In genomic region chr17:35239823-35240222, GRCh38 we compare ENCODE assay signal across 17 cellular contexts. TPM values are rescaled to one million over a fixed set of nuclear protein-coding genes. Genes with fewer than 3 reads are reported as not detected.
DNase-seq lines count a peak whose midpoint lies in the region.
"Had no signal": no experiment of that assay in that cellular context is flagged by ENCODE, and none has a peak within 500 bp of the region (broad histone marks: within the 10 kb centered on the region; RNA-seq: fewer than 3 reads in every experiment).

No MANE protein-coding gene starts in this region.

- H3K9me3 Mint-ChIP-seq in activated naive CD4-positive, alpha-beta T cell treated with anti-CD3 and anti-CD28 coated beads, Interleukin-2, amount 10 ng/mL, durations not matched to agents 7 days and 5 days = peaks cover 28% of the 10 kb centered on the region
- H3K9me3 Mint-ChIP-seq in activated T-helper 1 cell treated with anti-CD3 and anti-CD28 coated beads, Interleukin-12 subunit alpha, Interleukin-12 subunit beta, Interleukin-2, Interleukin-4 antibody, amounts not matched to agents 30 ng/mL and 10 ng/mL and 1 ng/mL, durations not matched to agents 14 hours and 24 hours and 36 hours = no peaks in the 10 kb centered on the region

- no peak overlapping the region for H3K18ac ChIP-seq in mesenchymal stem cell (ENCODE audit: low read depth in 1 of 2, low read length in 2 of 2)

- H3K27me3 Mint-ChIP-seq in activated naive CD4-positive, alpha-beta T cell treated with anti-CD3 and anti-CD28 coated beads, Interleukin-2, amount 10 ng/mL, durations not matched to agents 7 days and 5 days = peaks cover 4% of the 10 kb centered on the region
- no peaks in the 10 kb centered on the region for H3K27me3 Mint-ChIP-seq in activated T-helper 1 cell treated with anti-CD3 and anti-CD28 coated beads, Interleukin-12 subunit alpha, Interleukin-12 subunit beta, Interleukin-2, Interleukin-4 antibody, amounts not matched to agents 30 ng/mL and 10 ng/mL and 1 ng/mL, durations not matched to agents 14 hours and 24 hours and 36 hours (ENCODE audit: insufficient read depth)

- H3K9me3 ChIP-seq in thymus (ENCODE audit: control insufficient read depth) (no peaks in the 10 kb centered on the region), mesenchymal stem cell (ENCODE audit: control insufficient read depth, low read length) (no peaks in the 10 kb centered on the region)
- H3K9me3 ChIP-seq: vagina had no signal

- no peak overlapping the region for H2AK5ac ChIP-seq in mesenchymal stem cell (ENCODE audit: low read length, severe bottlenecking)

- H2AFZ ChIP-seq in mesenchymal stem cell (ENCODE audit: low read depth, low read length) = no peak overlapping the region

- H3K79me1 ChIP-seq in mesenchymal stem cell (replicated peaks; ENCODE audit: low read length, poor library complexity, severe bottlenecking) = no peaks in the 10 kb centered on the region

- H3K27me3 ChIP-seq in thymus (ENCODE audit: control insufficient read depth, insufficient read depth) (no peaks in the 10 kb centered on the region), mesenchymal stem cell (ENCODE audit: control insufficient read depth in 1 of 2, insufficient read depth in 1 of 2, low read length in 2 of 2) (peaks cover 0 to 15% of the 10 kb centered on the region in 2 experiments)
- H3K27me3 ChIP-seq: vagina had no signal

- H2BK120ac ChIP-seq in mesenchymal stem cell (ENCODE audit: low read depth, low read length) = no peak overlapping the region

- no peak overlapping the region for H2BK12ac ChIP-seq in mesenchymal stem cell (ENCODE audit: low read length in 2 of 2)

- H3K4me1 ChIP-seq in thymus (ENCODE audit: control insufficient read depth, insufficient read depth, low read length) = peaks cover 41% of the 10 kb centered on the region
- H3K4me1 ChIP-seq in mesenchymal stem cell (ENCODE audit: control insufficient read depth, insufficient read depth, low read depth, low read length) = peaks cover 12% of the 10 kb centered on the region

- H3K23ac ChIP-seq in mesenchymal stem cell (ENCODE audit: low read length in 2 of 2) = no peak overlapping the region

- H3K9ac ChIP-seq in mesenchymal stem cell (ENCODE audit: low read length) = no peak overlapping the region

- H3K36me3 Mint-ChIP-seq in activated naive CD4-positive, alpha-beta T cell treated with anti-CD3 and anti-CD28 coated beads, Interleukin-2, amount 10 ng/mL, durations not matched to agents 7 days and 5 days = peaks cover 78% of the 10 kb centered on the region
- peaks cover 18% of the 10 kb centered on the region for H3K36me3 Mint-ChIP-seq in activated T-helper 1 cell treated with anti-CD3 and anti-CD28 coated beads, Interleukin-12 subunit alpha, Interleukin-12 subunit beta, Interleukin-2, Interleukin-4 antibody, amounts not matched to agents 30 ng/mL and 10 ng/mL and 1 ng/mL, durations not matched to agents 14 hours and 24 hours and 36 hours (ENCODE audit: low read depth)

- H3K36me3 ChIP-seq in thymus (ENCODE audit: control insufficient read depth, insufficient read depth) (no peaks in the 10 kb centered on the region), mesenchymal stem cell (ENCODE audit: control insufficient read depth in 1 of 2, insufficient read depth in 2 of 2, low read depth in 1 of 2, low read length in 2 of 2) (no peaks in the 10 kb centered on the region)
- H3K36me3 ChIP-seq: vagina had no signal

- CTCF ChIA-PET in activated naive CD4-positive, alpha-beta T cell treated with anti-CD3 and anti-CD28 coated beads, Interleukin-2, amount 10 ng/mL, durations not matched to agents 7 days and 5 days (lab: Charles Lee) = interaction anchor here (0.6 to 5.8 kb wide), 5 partner anchors 19 to 98 kb away, joined by 3 to 49 read pairs (median 3); no protein-coding TSS in a partner anchor

- no peak overlapping the region for H4K91ac ChIP-seq in mesenchymal stem cell (ENCODE audit: low read length)

- H2BK15ac ChIP-seq in mesenchymal stem cell (ENCODE audit: low read depth, poor library complexity, severe bottlenecking) = no peak overlapping the region

- H2BK5ac ChIP-seq in mesenchymal stem cell (ENCODE audit: low read depth, low read length, poor library complexity, severe bottlenecking) = no peak overlapping the region

- H3K14ac ChIP-seq in mesenchymal stem cell (ENCODE audit: low read length in 2 of 2) = no peak overlapping the region

- no peak overlapping the region for H3K4ac ChIP-seq in mesenchymal stem cell (ENCODE audit: low read depth in 1 of 2, low read length in 2 of 2)

- WGBS in thymus = 83% methylated on average over 4 of the region's 4 CpGs
- 75% methylated on average over 1 of the region's 4 CpGs for WGBS in mesenchymal stem cell

- intact Hi-C loops in activated T-helper 1 cell treated with anti-CD3 and anti-CD28 coated beads, Interleukin-12 subunit alpha, Interleukin-12 subunit beta, Interleukin-2, Interleukin-4 antibody, amounts not matched to agents 30 ng/mL and 10 ng/mL and 1 ng/mL, durations not matched to agents 14 hours and 24 hours and 36 hours (cut with micrococcal nuclease) = loop anchor here (5.0 to 10.0 kb wide), 4 partner anchors 47 to 567 kb away; partner anchors contain the start of genes RFFL and TAF15

- no peak overlapping the region for H3K4me2 ChIP-seq in mesenchymal stem cell (ENCODE audit: low read length, poor library complexity, severe bottlenecking)

- H4K8ac ChIP-seq in mesenchymal stem cell (ENCODE audit: low read length) = no peak overlapping the region

- H3K4me3 ChIP-seq in thymus (ENCODE audit: low read length) (peak overlapping the region; percentile 29), mesenchymal stem cell (ENCODE audit: insufficient read depth in 1 of 2, low read depth in 1 of 2, low read length in 2 of 2) (no peak overlapping the region)
- H3K4me3 ChIP-seq: coronary artery, vagina had no signal

- no peak for DNase-seq in activated naive CD4-positive, alpha-beta T cell treated with anti-CD3 and anti-CD28 coated beads, Interleukin-2, amount 10 ng/mL, durations not matched to agents 7 days and 5 days
- no peak for DNase-seq in activated naive CD4-positive, alpha-beta T cell (lab: John Stamatoyannopoulos, UW)
- DNase-seq in activated T-helper 1 cell treated with anti-CD3 and anti-CD28 coated beads, Interleukin-12 subunit alpha, Interleukin-12 subunit beta, Interleukin-2, Interleukin-4 antibody, amounts not matched to agents 30 ng/mL and 10 ng/mL and 1 ng/mL, durations not matched to agents 14 hours and 24 hours and 36 hours (ENCODE audit: low spot score) = no peak
- peak; percentile 29 for DNase-seq in islet precursor cell
- no peak for DNase-seq in putamen (ENCODE audit: low spot score)
- DNase-seq in mesenchymal stem cell = no peak
- DNase-seq in superior temporal gyrus (ENCODE audit: extremely low spot score) = no peak
- DNase-seq: activated CD8-positive, alpha-beta memory T cell treated with anti-CD3 and anti-CD28 coated beads, Interleukin-2, amount 50 U/mL, for 4 hours; DMS 273 treated with DMSO at 0.1 percent for 48 hours; glutamatergic neuron; MV-4-11; PC-3; stimulated activated naive CD4-positive, alpha-beta T cell treated with Interleukin-2 at 50 U/mL for 16 hours had no signal

- H3K27ac ChIP-seq in thymus (ENCODE audit: low read depth) (no peak overlapping the region), mesenchymal stem cell (ENCODE audit: low read length, poor library complexity, severe bottlenecking) (no peak overlapping the region)
- H3K27ac ChIP-seq: coronary artery, vagina had no signal

- peaks cover 62% of the 10 kb centered on the region for H3K4me1 Mint-ChIP-seq in activated naive CD4-positive, alpha-beta T cell treated with anti-CD3 and anti-CD28 coated beads, Interleukin-2, amount 10 ng/mL, durations not matched to agents 7 days and 5 days
- peaks cover 74% of the 10 kb centered on the region for H3K4me1 Mint-ChIP-seq in activated T-helper 1 cell treated with anti-CD3 and anti-CD28 coated beads, Interleukin-12 subunit alpha, Interleukin-12 subunit beta, Interleukin-2, Interleukin-4 antibody, amounts not matched to agents 30 ng/mL and 10 ng/mL and 1 ng/mL, durations not matched to agents 14 hours and 24 hours and 36 hours (ENCODE audit: low read depth)

- peak overlapping the region; percentile 99 for H3K27ac Mint-ChIP-seq in activated naive CD4-positive, alpha-beta T cell treated with anti-CD3 and anti-CD28 coated beads, Interleukin-2, amount 10 ng/mL, durations not matched to agents 7 days and 5 days
- peak overlapping the region; percentile 75 for H3K27ac Mint-ChIP-seq in activated T-helper 1 cell treated with anti-CD3 and anti-CD28 coated beads, Interleukin-12 subunit alpha, Interleukin-12 subunit beta, Interleukin-2, Interleukin-4 antibody, amounts not matched to agents 30 ng/mL and 10 ng/mL and 1 ng/mL, durations not matched to agents 14 hours and 24 hours and 36 hours

- peak overlapping the region; percentile 91 for H3K4me3 Mint-ChIP-seq in activated naive CD4-positive, alpha-beta T cell treated with anti-CD3 and anti-CD28 coated beads, Interleukin-2, amount 10 ng/mL, durations not matched to agents 7 days and 5 days
- H3K4me3 Mint-ChIP-seq in activated T-helper 1 cell treated with anti-CD3 and anti-CD28 coated beads, Interleukin-12 subunit alpha, Interleukin-12 subunit beta, Interleukin-2, Interleukin-4 antibody, amounts not matched to agents 30 ng/mL and 10 ng/mL and 1 ng/mL, durations not matched to agents 14 hours and 24 hours and 36 hours = peak overlapping the region; percentile 96

RNA-seq across cellular contexts. Expression of gene SLFN5, which starts 3.0 kb away (rescaled TPM):
- total RNA-seq in activated T-helper 1 cell treated with anti-CD3 and anti-CD28 coated beads, Interleukin-12 subunit alpha, Interleukin-12 subunit beta, Interleukin-2, Interleukin-4 antibody, amounts not matched to agents 30 ng/mL and 10 ng/mL and 1 ng/mL, durations not matched to agents 14 hours and 24 hours and 36 hours = 10.4 and 11.0 TPM in 2 replicates
- 24.8 TPM for polyA plus RNA-seq in thymus
- polyA plus RNA-seq in mesenchymal stem cell (2013, experiment 1 of 2) = 11.9 TPM
- 11.0 TPM for polyA plus RNA-seq in mesenchymal stem cell (2013, experiment 2 of 2)

RNA-seq across cellular contexts. Expression of gene SLC35G3, which starts 45.6 kb away (rescaled TPM):
- not detected in 2 replicates for total RNA-seq in activated T-helper 1 cell treated with anti-CD3 and anti-CD28 coated beads, Interleukin-12 subunit alpha, Interleukin-12 subunit beta, Interleukin-2, Interleukin-4 antibody, amounts not matched to agents 30 ng/mL and 10 ng/mL and 1 ng/mL, durations not matched to agents 14 hours and 24 hours and 36 hours
- polyA plus RNA-seq in thymus = 0.09 TPM
- not detected for polyA plus RNA-seq in mesenchymal stem cell (2013, experiment 1 of 2)
- not detected for polyA plus RNA-seq in mesenchymal stem cell (2013, experiment 2 of 2)
- total RNA-seq: HepG2, PC-3, vagina had no signal
- polyA plus RNA-seq: HepG2 had no signal
